ENCODE assay signal across 8 cellular contexts in genomic region chr21:38352536-38353219, GRCh38.
DNase-seq lines count a peak whose midpoint lies in the region; ATAC-seq, FAIRE-seq and TF ChIP-seq lines count a peak whose summit lies in the region.

No MANE protein-coding gene starts in this region.

- no peak for FAIRE-seq in HepG2 (lab: Jason Lieb, UNC)

- in situ Hi-C loops in HepG2 (cut with HindIII; ENCODE audit: extremely low pct_ligation_motif_present, low pct_unique_long_range_greater_than_20kb): loop anchor here (5.0 to 25.0 kb wide), 3 partner anchors 130 to 640 kb away; no protein-coding TSS in a partner anchor

- peak; percentile 55 for TF ChIP-seq CTCF in GM10248 (IDR thresholded peaks at IDR 0.05; ENCODE audit: control extremely low read depth, extremely low read depth, low read depth, missing control alignments)
- TF ChIP-seq CTCF in SK-N-SH (IDR thresholded peaks at IDR 0.05): peak; percentile 89
- TF ChIP-seq CTCF in choroid plexus epithelial cell (conservative IDR thresholded peaks at IDR 0.05; ENCODE audit: low read depth, low read length): peak; percentile 97
- peak; percentile 57 for TF ChIP-seq CTCF in HepG2 (CRISPR knock-in tag; IDR thresholded peaks at IDR 0.05)

- H4K20me1 ChIP-seq in SK-N-SH (ENCODE audit: insufficient read depth) (no peaks in the 10 kb centered on the region), HepG2 (ENCODE audit: insufficient read depth, low read length) (no peaks in the 10 kb centered on the region)

- H3K9me2 ChIP-seq in SK-N-SH: no peaks in the 10 kb centered on the region

- H3K79me2 ChIP-seq in SK-N-SH (ENCODE audit: insufficient read depth): no peaks in the 10 kb centered on the region
- no peaks in the 10 kb centered on the region for H3K79me2 ChIP-seq in HepG2 (ENCODE audit: insufficient read depth, low read length)

- TF ChIP-seq RAD21 in SK-N-SH (IDR thresholded peaks at IDR 0.05; ENCODE audit: low read length) (peak; percentile 69), HepG2 (CRISPR knock-in tag; IDR thresholded peaks at IDR 0.05) (no peak)

- no peaks in the 10 kb centered on the region; a peak in 1 of 4 replicates for H3K4me1 ChIP-seq in SK-N-SH (ENCODE audit: control insufficient read depth in 1 of 2, insufficient read depth in 2 of 2, low read depth in 1 of 2, low read length in 1 of 2)
- no peaks in the 10 kb centered on the region for H3K4me1 ChIP-seq in HepG2 (ENCODE audit: insufficient read depth, low read length)

- H2AFZ ChIP-seq in SK-N-SH (ENCODE audit: low read depth): peak overlapping the region; percentile 32; the same call in 1 of the 2 replicates
- no peak overlapping the region for H2AFZ ChIP-seq in HepG2 (ENCODE audit: low read length)

- no peaks in the 10 kb centered on the region for H3F3A ChIP-seq in SK-N-SH (replicated peaks; ENCODE audit: insufficient read depth)

- WGBS in SK-N-SH (ENCODE audit: low lambda C conversion rate): 49% methylated on average over 6 of the region's 6 CpGs
- WGBS in HepG2 (ENCODE audit: low lambda C conversion rate): 36% methylated on average over 6 of the region's 6 CpGs

- POLR2A ChIA-PET in GM10248 (lab: Yijun Ruan, JAX) (no interaction called here), SK-N-SH (lab: Yijun Ruan, JAX) (no interaction called here), HepG2 (lab: Yijun Ruan, JAX) (no interaction called here)

- H3K4me2 ChIP-seq in SK-N-SH (peak overlapping the region; percentile 8), HepG2 (ENCODE audit: low read depth, low read length) (no peak overlapping the region)

- TF ChIP-seq EP300 in SK-N-SH (IDR thresholded peaks at IDR 0.05; ENCODE audit: borderline replicate concordance in 1 of 2, low read depth in 1 of 2, low read length in 1 of 2): no peak
- no peak for TF ChIP-seq EP300 in HepG2 (IDR thresholded peaks at IDR 0.05; ENCODE audit: low read depth in 2 of 2, low read length in 2 of 2)
- no peak for TF ChIP-seq EP300 in HepG2 (CRISPR knock-in tag; IDR thresholded peaks at IDR 0.05; ENCODE audit: borderline replicate concordance)

- H3K36me3 ChIP-seq in MG63: no peaks in the 10 kb centered on the region
- H3K36me3 ChIP-seq in SK-N-SH (replicated peaks in 1 of 2; ENCODE audit: control insufficient read depth in 1 of 2, insufficient read depth in 2 of 2, low read length in 1 of 2): no peaks in the 10 kb centered on the region
- no peaks in the 10 kb centered on the region for H3K36me3 ChIP-seq in HepG2 (replicated peaks in 1 of 2; ENCODE audit: control insufficient read depth in 1 of 2, insufficient read depth in 2 of 2, low read length in 2 of 2)

- H3K4me3 ChIP-seq in MG63 (no peak overlapping the region), SK-N-SH (ENCODE audit: low read depth in 2 of 2, low read length in 1 of 2) (peak overlapping the region in 1 of 2 experiments; percentile 14; a peak in 1 of 4 replicates), choroid plexus epithelial cell (ENCODE audit: low read depth, low read length) (no peak overlapping the region), HepG2 (replicated peaks in 1 of 3; ENCODE audit: insufficient read depth in 1 of 3, low read depth in 2 of 3, low read length in 3 of 3) (no peak overlapping the region)

- no TSS peak for BruUV-seq in HepG2 (replicated peaks; lab: Mats Ljungman, UMichigan)

- H3K27ac ChIP-seq in SK-N-SH (ENCODE audit: low read depth in 2 of 2, low read length in 1 of 2): peak overlapping the region in 1 of 2 experiments; percentile 46; a peak in 2 of 4 replicates
- no peak overlapping the region for H3K27ac ChIP-seq in HepG2 (ENCODE audit: extremely low read length, insufficient read depth, low read length)

- H3K9ac ChIP-seq in SK-N-SH (no peak overlapping the region), HepG2 (ENCODE audit: insufficient read depth, low read depth, low read length) (no peak overlapping the region)

- DNase-seq in GM10248 (ENCODE audit: extremely low spot score) (peak; percentile 62), MG63 (peak; percentile 47), SK-N-SH (peak; percentile 35), choroid plexus epithelial cell (ENCODE audit: low read depth) (peak; percentile 82), HepG2 (ENCODE audit: low spot score) (peak; percentile 3), NCI-H345 treated with DMSO at 0.1 percent for 48 hours (lab: John Stamatoyannopoulos, UW; ENCODE audit: unreplicated experiment) (no peak)
- DNase-seq in stimulated activated CD8-positive, alpha-beta memory T cell treated with anti-CD3 and anti-CD28 coated beads, Interleukin-4, amount 100 ng/mL, for 48 hours: peak; percentile 60

- peak; percentile 28; the same call in 2 of the 3 replicates for ATAC-seq in HepG2
- no peak for ATAC-seq in HG03469 (IDR thresholded peaks at IDR 0.05; ENCODE audit: unreplicated experiment)

- CTCF ChIA-PET in GM10248 (lab: Yijun Ruan, JAX) (interaction anchor here (0.6 to 4.9 kb wide), 39 partner anchors 10 to 725 kb away, joined by 3 to 103 read pairs (median 5); no protein-coding TSS in a partner anchor), SK-N-SH (lab: Yijun Ruan, JAX) (interaction anchor here (0.6 to 3.3 kb wide), 13 partner anchors 9 to 678 kb away, joined by 3 to 37 read pairs (median 4); no protein-coding TSS in a partner anchor), HepG2 (lab: Yijun Ruan, JAX; ENCODE audit: low intra/inter-chr PET ratio, low total read pairs) (interaction anchor here (1.4 to 1.9 kb wide), 2 partner anchors 134 to 193 kb away, joined by 4 to 15 read pairs; no protein-coding TSS in a partner anchor)

- TF ChIP-seq POLR2A in HepG2 (IDR thresholded peaks at IDR 0.05; ENCODE audit: insufficient read depth in 1 of 2, low read depth in 2 of 2, low read length in 2 of 2): no peak

- H3K9me3 ChIP-seq in MG63 (no peaks in the 10 kb centered on the region), SK-N-SH (no peaks in the 10 kb centered on the region), HepG2 (ENCODE audit: low read length) (no peaks in the 10 kb centered on the region)

- intact Hi-C loops in HepG2 (cut with micrococcal nuclease; ENCODE audit: unreplicated experiment): loop anchor here (1.0 kb wide), 1 partner anchor 133 kb away; no protein-coding TSS in a partner anchor

- no peaks in the 10 kb centered on the region for H3K27me3 ChIP-seq in MG63
- no peaks in the 10 kb centered on the region for H3K27me3 ChIP-seq in SK-N-SH (ENCODE audit: insufficient read depth)
- 0 out of 5 replicates have a peak, but pooled peaks cover 0 to 6% of the 10 kb centered on the region in 2 experiments for H3K27me3 ChIP-seq in HepG2 (ENCODE audit: control insufficient read depth in 1 of 2, insufficient read depth in 2 of 2, low read length in 2 of 2)

TF ChIP-seq in SK-N-SH, 30 proteins besides CTCF, POLR2A, EP300 and RAD21:
- TF ChIP-seq CHD2 (IDR thresholded peaks at IDR 0.05; ENCODE audit: low read length, partially characterized antibody) (no peak), SMC3 (IDR thresholded peaks at IDR 0.05; ENCODE audit: low read depth, low read length) (peak; percentile 76), YY1 (IDR thresholded peaks at IDR 0.05; ENCODE audit: low read depth) (no peak)

TF ChIP-seq in HepG2, 621 proteins besides CTCF, POLR2A, EP300 and RAD21:
- TF ChIP-seq, protein P1, sequence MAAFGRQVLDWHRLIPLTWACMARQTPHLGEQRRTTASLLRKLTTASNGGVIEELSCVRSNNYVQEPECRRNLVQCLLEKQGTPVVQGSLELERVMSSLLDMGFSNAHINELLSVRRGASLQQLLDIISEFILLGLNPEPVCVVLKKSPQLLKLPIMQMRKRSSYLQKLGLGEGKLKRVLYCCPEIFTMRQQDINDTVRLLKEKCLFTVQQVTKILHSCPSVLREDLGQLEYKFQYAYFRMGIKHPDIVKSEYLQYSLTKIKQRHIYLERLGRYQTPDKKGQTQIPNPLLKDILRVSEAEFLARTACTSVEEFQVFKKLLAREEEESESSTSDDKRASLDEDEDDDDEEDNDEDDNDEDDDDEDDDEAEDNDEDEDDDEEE (CRISPR knock-in tag; IDR thresholded peaks at IDR 0.05): no peak
- TF ChIP-seq ZNF782 (CRISPR knock-in tag; IDR thresholded peaks at IDR 0.05; ENCODE audit: borderline replicate concordance) (no peak), BRF2 (CRISPR knock-in tag; IDR thresholded peaks at IDR 0.05) (no peak), SMC3 (IDR thresholded peaks at IDR 0.05; ENCODE audit: low read length) (peak; percentile 39; the same call in 1 of the 2 replicates), ZNF232 (CRISPR knock-in tag; IDR thresholded peaks at IDR 0.05; ENCODE audit: borderline replicate concordance) (no peak), SMAD1 (CRISPR knock-in tag; IDR thresholded peaks at IDR 0.05; ENCODE audit: borderline replicate concordance, low read depth) (no peak), STAG1 (CRISPR knock-in tag; IDR thresholded peaks at IDR 0.05) (peak; percentile 54)
TF ChIP-seq in HepG2: peak in this region for 2.
